1 cellular context compared by ENCODE assay signal in the genomic region with DNA sequence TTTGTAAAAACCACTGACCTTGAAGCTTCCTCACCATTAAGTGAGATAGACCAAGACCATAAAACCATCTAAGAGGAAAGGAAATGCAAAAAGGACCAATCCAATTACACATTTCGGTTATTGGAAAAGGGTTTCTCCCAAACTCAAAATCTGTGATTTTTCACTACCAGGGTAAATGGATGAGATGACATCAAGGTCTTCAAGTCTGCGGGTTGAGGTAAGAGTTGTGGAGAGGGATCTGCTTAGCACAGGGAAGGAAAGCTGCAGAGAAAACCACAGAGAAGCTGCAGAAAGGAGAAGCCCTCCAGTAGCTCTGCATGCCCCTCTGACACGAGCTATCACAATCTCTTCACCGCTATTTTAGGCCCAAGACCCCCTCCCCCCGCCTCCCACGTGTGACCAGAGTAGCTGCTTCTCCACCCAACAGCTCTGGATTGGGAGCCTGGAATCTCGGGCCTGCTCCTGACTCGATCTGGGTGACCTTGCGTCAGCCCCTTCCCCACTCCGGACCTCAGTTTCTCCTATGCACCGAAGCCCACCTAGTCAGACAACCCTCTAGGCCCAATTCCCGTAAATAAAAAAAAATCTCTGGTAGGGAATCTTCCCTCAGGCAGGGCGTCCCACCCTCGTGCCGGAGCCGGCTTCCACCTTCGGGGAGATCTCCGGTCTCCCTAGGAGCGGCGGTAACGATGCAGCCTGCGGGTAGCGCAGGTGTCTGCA.
TF ChIP-seq lines count a peak whose summit lies in the region.

No MANE protein-coding gene starts in this region.

TF ChIP-seq in GM12878, 131 proteins besides CTCF, POLR2A, EP300 and RAD21 (continued from another document):
- TF ChIP-seq, protein P1, sequence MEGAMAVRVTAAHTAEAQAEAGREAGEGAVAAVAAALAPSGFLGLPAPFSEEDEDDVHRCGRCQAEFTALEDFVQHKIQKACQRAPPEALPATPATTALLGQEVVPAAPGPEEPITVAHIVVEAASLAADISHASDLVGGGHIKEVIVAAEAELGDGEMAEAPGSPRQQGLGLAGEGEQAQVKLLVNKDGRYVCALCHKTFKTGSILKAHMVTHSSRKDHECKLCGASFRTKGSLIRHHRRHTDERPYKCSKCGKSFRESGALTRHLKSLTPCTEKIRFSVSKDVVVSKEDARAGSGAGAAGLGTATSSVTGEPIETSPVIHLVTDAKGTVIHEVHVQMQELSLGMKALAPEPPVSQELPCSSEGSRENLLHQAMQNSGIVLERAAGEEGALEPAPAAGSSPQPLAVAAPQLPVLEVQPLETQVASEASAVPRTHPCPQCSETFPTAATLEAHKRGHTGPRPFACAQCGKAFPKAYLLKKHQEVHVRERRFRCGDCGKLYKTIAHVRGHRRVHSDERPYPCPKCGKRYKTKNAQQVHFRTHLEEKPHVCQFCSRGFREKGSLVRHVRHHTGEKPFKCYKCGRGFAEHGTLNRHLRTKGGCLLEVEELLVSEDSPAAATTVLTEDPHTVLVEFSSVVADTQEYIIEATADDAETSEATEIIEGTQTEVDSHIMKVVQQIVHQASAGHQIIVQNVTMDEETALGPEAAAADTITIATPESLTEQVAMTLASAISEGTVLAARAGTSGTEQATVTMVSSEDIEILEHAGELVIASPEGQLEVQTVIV (IDR thresholded peaks at IDR 0.05; ENCODE audit: borderline replicate concordance, partially characterized antibody): no peak
- TF ChIP-seq POLR2AphosphoS5 (IDR thresholded peaks at IDR 0.05; ENCODE audit: low read length): 0 out of 2 replicates have a peak, but pooled peaks have one; percentile 36
- 0 out of 3 replicates have a peak, but pooled peaks have one; percentile 9 for TF ChIP-seq POU2F2 (IDR thresholded peaks at IDR 0.05; ENCODE audit: borderline replicate concordance, low read depth, low read length)
- TF ChIP-seq PAX8 (IDR thresholded peaks at IDR 0.05): no peak
- TF ChIP-seq SPI1 (IDR thresholded peaks at IDR 0.05; ENCODE audit: borderline replicate concordance, insufficient read depth, low read depth, low read length): no peak
- TF ChIP-seq, protein P2, sequence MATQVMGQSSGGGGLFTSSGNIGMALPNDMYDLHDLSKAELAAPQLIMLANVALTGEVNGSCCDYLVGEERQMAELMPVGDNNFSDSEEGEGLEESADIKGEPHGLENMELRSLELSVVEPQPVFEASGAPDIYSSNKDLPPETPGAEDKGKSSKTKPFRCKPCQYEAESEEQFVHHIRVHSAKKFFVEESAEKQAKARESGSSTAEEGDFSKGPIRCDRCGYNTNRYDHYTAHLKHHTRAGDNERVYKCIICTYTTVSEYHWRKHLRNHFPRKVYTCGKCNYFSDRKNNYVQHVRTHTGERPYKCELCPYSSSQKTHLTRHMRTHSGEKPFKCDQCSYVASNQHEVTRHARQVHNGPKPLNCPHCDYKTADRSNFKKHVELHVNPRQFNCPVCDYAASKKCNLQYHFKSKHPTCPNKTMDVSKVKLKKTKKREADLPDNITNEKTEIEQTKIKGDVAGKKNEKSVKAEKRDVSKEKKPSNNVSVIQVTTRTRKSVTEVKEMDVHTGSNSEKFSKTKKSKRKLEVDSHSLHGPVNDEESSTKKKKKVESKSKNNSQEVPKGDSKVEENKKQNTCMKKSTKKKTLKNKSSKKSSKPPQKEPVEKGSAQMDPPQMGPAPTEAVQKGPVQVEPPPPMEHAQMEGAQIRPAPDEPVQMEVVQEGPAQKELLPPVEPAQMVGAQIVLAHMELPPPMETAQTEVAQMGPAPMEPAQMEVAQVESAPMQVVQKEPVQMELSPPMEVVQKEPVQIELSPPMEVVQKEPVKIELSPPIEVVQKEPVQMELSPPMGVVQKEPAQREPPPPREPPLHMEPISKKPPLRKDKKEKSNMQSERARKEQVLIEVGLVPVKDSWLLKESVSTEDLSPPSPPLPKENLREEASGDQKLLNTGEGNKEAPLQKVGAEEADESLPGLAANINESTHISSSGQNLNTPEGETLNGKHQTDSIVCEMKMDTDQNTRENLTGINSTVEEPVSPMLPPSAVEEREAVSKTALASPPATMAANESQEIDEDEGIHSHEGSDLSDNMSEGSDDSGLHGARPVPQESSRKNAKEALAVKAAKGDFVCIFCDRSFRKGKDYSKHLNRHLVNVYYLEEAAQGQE (IDR thresholded peaks at IDR 0.05; ENCODE audit: low read depth, low read length): no peak
- TF ChIP-seq, protein P3, sequence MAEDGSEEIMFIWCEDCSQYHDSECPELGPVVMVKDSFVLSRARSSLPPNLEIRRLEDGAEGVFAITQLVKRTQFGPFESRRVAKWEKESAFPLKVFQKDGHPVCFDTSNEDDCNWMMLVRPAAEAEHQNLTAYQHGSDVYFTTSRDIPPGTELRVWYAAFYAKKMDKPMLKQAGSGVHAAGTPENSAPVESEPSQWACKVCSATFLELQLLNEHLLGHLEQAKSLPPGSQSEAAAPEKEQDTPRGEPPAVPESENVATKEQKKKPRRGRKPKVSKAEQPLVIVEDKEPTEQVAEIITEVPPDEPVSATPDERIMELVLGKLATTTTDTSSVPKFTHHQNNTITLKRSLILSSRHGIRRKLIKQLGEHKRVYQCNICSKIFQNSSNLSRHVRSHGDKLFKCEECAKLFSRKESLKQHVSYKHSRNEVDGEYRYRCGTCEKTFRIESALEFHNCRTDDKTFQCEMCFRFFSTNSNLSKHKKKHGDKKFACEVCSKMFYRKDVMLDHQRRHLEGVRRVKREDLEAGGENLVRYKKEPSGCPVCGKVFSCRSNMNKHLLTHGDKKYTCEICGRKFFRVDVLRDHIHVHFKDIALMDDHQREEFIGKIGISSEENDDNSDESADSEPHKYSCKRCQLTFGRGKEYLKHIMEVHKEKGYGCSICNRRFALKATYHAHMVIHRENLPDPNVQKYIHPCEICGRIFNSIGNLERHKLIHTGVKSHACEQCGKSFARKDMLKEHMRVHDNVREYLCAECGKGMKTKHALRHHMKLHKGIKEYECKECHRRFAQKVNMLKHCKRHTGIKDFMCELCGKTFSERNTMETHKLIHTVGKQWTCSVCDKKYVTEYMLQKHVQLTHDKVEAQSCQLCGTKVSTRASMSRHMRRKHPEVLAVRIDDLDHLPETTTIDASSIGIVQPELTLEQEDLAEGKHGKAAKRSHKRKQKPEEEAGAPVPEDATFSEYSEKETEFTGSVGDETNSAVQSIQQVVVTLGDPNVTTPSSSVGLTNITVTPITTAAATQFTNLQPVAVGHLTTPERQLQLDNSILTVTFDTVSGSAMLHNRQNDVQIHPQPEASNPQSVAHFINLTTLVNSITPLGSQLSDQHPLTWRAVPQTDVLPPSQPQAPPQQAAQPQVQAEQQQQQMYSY (CRISPR knock-in tag; IDR thresholded peaks at IDR 0.05): no peak
- TF ChIP-seq, protein P4, sequence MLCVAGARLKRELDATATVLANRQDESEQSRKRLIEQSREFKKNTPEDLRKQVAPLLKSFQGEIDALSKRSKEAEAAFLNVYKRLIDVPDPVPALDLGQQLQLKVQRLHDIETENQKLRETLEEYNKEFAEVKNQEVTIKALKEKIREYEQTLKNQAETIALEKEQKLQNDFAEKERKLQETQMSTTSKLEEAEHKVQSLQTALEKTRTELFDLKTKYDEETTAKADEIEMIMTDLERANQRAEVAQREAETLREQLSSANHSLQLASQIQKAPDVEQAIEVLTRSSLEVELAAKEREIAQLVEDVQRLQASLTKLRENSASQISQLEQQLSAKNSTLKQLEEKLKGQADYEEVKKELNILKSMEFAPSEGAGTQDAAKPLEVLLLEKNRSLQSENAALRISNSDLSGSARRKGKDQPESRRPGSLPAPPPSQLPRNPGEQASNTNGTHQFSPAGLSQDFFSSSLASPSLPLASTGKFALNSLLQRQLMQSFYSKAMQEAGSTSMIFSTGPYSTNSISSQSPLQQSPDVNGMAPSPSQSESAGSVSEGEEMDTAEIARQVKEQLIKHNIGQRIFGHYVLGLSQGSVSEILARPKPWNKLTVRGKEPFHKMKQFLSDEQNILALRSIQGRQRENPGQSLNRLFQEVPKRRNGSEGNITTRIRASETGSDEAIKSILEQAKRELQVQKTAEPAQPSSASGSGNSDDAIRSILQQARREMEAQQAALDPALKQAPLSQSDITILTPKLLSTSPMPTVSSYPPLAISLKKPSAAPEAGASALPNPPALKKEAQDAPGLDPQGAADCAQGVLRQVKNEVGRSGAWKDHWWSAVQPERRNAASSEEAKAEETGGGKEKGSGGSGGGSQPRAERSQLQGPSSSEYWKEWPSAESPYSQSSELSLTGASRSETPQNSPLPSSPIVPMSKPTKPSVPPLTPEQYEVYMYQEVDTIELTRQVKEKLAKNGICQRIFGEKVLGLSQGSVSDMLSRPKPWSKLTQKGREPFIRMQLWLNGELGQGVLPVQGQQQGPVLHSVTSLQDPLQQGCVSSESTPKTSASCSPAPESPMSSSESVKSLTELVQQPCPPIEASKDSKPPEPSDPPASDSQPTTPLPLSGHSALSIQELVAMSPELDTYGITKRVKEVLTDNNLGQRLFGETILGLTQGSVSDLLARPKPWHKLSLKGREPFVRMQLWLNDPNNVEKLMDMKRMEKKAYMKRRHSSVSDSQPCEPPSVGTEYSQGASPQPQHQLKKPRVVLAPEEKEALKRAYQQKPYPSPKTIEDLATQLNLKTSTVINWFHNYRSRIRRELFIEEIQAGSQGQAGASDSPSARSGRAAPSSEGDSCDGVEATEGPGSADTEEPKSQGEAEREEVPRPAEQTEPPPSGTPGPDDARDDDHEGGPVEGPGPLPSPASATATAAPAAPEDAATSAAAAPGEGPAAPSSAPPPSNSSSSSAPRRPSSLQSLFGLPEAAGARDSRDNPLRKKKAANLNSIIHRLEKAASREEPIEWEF (IDR thresholded peaks at IDR 0.05; ENCODE audit: insufficient replicate concordance, low read depth, low read length): no peak
- 0 out of 2 replicates have a peak, but pooled peaks have one; percentile 41 for TF ChIP-seq TCF12 (IDR thresholded peaks at IDR 0.05; ENCODE audit: low read depth, low read length)
- TF ChIP-seq NR2C2 (IDR thresholded peaks at IDR 0.05; ENCODE audit: borderline replicate concordance, control insufficient read depth, insufficient read length, low read depth): no peak
- no peak for TF ChIP-seq CHD4 (IDR thresholded peaks at IDR 0.05)
- peak; percentile 83 for TF ChIP-seq RUNX3 (IDR thresholded peaks at IDR 0.05; ENCODE audit: low read length)
- TF ChIP-seq MEF2A (IDR thresholded peaks at IDR 0.05; ENCODE audit: insufficient read depth, low read depth, low read length): 0 out of 2 replicates have a peak, but pooled peaks have one; percentile 16
- no peak for TF ChIP-seq NFYA (IDR thresholded peaks at IDR 0.05; ENCODE audit: borderline replicate concordance, low read depth, low read length)
- peak; percentile 62; the same call in 1 of the 2 replicates for TF ChIP-seq MTA3 (IDR thresholded peaks at IDR 0.05; ENCODE audit: borderline replicate concordance, low read length)
